In the genomic region with DNA sequence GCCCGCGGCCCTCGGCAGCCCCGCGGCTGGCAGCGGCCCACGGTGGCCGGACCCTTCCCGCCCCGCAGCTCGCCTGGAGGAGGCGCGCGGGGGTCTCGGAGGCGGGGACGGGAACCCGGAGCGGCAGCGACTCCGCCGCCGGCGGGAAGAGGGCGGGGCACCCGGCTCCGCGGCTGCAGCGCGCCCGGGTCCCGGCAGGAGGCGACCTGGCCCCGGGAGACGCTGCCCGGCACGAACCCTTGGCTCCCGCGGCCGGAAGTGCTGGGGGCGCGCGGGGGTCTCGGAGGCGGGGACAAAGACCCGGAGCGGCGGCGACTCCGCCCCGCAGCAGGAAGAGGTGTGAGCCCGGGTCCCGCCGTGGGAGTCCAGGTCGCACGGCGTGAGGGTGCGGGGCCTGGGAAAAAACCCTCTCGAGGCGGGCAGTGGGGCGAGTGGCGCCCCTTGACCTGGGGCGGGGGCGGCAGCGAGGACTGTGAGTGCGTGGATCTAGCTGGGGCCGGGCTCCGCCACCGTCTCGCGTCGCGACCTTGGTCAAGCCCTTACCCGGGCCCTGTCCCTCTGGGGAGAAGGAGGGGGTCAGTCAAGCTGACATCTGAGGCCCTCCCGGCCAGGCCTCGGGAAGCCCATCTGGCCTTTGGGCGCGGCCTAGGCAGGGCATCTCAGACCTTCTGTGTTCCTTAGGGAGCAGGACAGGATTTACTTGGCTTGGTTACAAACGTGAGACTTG, we compare ENCODE assay signal across 1 cellular context.
A peak's percentile ranks its signal among the peaks of the same experiment; 100 is the strongest.
TF ChIP-seq lines count a peak whose summit lies in the region.

A gene (minus strand): TSS at position 151 of the 727 bp plus-strand sequence. CDS start 230 bp downstream, outside the sequence.

TF ChIP-seq in HepG2, 621 proteins besides CTCF, POLR2A, EP300 and RAD21 (continued from another document and continues in another):
- TF ChIP-seq, protein P1, sequence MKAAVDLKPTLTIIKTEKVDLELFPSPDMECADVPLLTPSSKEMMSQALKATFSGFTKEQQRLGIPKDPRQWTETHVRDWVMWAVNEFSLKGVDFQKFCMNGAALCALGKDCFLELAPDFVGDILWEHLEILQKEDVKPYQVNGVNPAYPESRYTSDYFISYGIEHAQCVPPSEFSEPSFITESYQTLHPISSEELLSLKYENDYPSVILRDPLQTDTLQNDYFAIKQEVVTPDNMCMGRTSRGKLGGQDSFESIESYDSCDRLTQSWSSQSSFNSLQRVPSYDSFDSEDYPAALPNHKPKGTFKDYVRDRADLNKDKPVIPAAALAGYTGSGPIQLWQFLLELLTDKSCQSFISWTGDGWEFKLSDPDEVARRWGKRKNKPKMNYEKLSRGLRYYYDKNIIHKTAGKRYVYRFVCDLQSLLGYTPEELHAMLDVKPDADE (CRISPR knock-in tag; IDR thresholded peaks at IDR 0.05) = no peak
- TF ChIP-seq SOX6 (IDR thresholded peaks at IDR 0.05) = no peak
- TF ChIP-seq SOX6 (CRISPR knock-in tag; IDR thresholded peaks at IDR 0.05) = peak; percentile 49; the same call in 1 of the 2 replicates
- TF ChIP-seq, protein P2, sequence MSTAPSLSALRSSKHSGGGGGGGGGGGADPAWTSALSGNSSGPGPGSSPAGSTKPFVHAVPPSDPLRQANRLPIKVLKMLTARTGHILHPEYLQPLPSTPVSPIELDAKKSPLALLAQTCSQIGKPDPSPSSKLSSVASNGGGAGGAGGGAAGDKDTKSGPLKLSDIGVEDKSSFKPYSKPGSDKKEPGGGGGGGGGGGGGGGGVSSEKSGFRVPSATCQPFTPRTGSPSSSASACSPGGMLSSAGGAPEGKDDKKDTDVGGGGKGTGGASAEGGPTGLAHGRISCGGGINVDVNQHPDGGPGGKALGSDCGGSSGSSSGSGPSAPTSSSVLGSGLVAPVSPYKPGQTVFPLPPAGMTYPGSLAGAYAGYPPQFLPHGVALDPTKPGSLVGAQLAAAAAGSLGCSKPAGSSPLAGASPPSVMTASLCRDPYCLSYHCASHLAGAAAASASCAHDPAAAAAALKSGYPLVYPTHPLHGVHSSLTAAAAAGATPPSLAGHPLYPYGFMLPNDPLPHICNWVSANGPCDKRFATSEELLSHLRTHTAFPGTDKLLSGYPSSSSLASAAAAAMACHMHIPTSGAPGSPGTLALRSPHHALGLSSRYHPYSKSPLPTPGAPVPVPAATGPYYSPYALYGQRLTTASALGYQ (CRISPR knock-in tag; IDR thresholded peaks at IDR 0.05) = peak; percentile 54; the same call in 1 of the 2 replicates
- no peak for TF ChIP-seq SRSF4 (IDR thresholded peaks at IDR 0.05; ENCODE audit: low read depth, low read length, poor library complexity, severe bottlenecking)
- peak; percentile 69 for TF ChIP-seq NR2C2 (CRISPR knock-in tag; IDR thresholded peaks at IDR 0.05; ENCODE audit: borderline replicate concordance)
- TF ChIP-seq TARDBP (CRISPR knock-in tag; IDR thresholded peaks at IDR 0.05) = peak; percentile 53; the same call in 1 of the 2 replicates
- TF ChIP-seq, protein P3, sequence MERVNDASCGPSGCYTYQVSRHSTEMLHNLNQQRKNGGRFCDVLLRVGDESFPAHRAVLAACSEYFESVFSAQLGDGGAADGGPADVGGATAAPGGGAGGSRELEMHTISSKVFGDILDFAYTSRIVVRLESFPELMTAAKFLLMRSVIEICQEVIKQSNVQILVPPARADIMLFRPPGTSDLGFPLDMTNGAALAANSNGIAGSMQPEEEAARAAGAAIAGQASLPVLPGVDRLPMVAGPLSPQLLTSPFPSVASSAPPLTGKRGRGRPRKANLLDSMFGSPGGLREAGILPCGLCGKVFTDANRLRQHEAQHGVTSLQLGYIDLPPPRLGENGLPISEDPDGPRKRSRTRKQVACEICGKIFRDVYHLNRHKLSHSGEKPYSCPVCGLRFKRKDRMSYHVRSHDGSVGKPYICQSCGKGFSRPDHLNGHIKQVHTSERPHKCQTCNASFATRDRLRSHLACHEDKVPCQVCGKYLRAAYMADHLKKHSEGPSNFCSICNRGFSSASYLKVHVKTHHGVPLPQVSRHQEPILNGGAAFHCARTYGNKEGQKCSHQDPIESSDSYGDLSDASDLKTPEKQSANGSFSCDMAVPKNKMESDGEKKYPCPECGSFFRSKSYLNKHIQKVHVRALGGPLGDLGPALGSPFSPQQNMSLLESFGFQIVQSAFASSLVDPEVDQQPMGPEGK (CRISPR knock-in tag; IDR thresholded peaks at IDR 0.05) = peak; percentile 90
- no peak for TF ChIP-seq FOXK2 (IDR thresholded peaks at IDR 0.05)
- TF ChIP-seq, protein P4, sequence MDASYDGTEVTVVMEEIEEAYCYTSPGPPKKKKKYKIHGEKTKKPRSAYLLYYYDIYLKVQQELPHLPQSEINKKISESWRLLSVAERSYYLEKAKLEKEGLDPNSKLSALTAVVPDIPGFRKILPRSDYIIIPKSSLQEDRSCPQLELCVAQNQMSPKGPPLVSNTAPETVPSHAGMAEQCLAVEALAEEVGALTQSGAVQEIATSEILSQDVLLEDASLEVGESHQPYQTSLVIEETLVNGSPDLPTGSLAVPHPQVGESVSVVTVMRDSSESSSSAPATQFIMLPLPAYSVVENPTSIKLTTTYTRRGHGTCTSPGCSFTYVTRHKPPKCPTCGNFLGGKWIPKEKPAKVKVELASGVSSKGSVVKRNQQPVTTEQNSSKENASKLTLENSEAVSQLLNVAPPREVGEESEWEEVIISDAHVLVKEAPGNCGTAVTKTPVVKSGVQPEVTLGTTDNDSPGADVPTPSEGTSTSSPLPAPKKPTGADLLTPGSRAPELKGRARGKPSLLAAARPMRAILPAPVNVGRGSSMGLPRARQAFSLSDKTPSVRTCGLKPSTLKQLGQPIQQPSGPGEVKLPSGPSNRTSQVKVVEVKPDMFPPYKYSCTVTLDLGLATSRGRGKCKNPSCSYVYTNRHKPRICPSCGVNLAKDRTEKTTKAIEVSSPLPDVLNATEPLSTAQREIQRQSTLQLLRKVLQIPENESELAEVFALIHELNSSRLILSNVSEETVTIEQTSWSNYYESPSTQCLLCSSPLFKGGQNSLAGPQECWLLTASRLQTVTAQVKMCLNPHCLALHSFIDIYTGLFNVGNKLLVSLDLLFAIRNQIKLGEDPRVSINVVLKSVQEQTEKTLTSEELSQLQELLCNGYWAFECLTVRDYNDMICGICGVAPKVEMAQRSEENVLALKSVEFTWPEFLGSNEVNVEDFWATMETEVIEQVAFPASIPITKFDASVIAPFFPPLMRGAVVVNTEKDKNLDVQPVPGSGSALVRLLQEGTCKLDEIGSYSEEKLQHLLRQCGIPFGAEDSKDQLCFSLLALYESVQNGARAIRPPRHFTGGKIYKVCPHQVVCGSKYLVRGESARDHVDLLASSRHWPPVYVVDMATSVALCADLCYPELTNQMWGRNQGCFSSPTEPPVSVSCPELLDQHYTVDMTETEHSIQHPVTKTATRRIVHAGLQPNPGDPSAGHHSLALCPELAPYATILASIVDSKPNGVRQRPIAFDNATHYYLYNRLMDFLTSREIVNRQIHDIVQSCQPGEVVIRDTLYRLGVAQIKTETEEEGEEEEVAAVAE (CRISPR knock-in tag; IDR thresholded peaks at IDR 0.05; ENCODE audit: borderline replicate concordance) = no peak
- no peak for TF ChIP-seq CHD4 (IDR thresholded peaks at IDR 0.05; ENCODE audit: borderline replicate concordance, low read length)
- TF ChIP-seq SNAPC2 (CRISPR knock-in tag; IDR thresholded peaks at IDR 0.05) = peak; percentile 20; the same call in 1 of the 2 replicates
- peak; percentile 73; the same call in 1 of the 2 replicates for TF ChIP-seq CCDC6 (CRISPR knock-in tag; IDR thresholded peaks at IDR 0.05)
- TF ChIP-seq, protein P5, sequence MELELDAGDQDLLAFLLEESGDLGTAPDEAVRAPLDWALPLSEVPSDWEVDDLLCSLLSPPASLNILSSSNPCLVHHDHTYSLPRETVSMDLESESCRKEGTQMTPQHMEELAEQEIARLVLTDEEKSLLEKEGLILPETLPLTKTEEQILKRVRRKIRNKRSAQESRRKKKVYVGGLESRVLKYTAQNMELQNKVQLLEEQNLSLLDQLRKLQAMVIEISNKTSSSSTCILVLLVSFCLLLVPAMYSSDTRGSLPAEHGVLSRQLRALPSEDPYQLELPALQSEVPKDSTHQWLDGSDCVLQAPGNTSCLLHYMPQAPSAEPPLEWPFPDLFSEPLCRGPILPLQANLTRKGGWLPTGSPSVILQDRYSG (CRISPR knock-in tag; IDR thresholded peaks at IDR 0.05) = peak; percentile 57; the same call in 1 of the 2 replicates
- no peak for TF ChIP-seq ZZZ3 (CRISPR knock-in tag; IDR thresholded peaks at IDR 0.05; ENCODE audit: borderline replicate concordance)
- no peak for TF ChIP-seq ZSCAN31 (CRISPR knock-in tag; IDR thresholded peaks at IDR 0.05; ENCODE audit: low read depth)
- no peak for TF ChIP-seq KLF9 (CRISPR knock-in tag; IDR thresholded peaks at IDR 0.05; ENCODE audit: low read depth)
- TF ChIP-seq RFXAP (CRISPR knock-in tag; IDR thresholded peaks at IDR 0.05; ENCODE audit: borderline replicate concordance) = peak; percentile 75
- TF ChIP-seq FOXC1 (CRISPR knock-in tag; IDR thresholded peaks at IDR 0.05; ENCODE audit: borderline replicate concordance) = no peak
- TF ChIP-seq, protein P6, sequence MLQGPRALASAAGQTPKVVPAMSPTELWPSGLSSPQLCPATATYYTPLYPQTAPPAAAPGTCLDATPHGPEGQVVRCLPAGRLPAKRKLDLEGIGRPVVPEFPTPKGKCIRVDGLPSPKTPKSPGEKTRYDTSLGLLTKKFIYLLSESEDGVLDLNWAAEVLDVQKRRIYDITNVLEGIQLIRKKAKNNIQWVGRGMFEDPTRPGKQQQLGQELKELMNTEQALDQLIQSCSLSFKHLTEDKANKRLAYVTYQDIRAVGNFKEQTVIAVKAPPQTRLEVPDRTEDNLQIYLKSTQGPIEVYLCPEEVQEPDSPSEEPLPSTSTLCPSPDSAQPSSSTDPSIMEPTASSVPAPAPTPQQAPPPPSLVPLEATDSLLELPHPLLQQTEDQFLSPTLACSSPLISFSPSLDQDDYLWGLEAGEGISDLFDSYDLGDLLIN (CRISPR knock-in tag; IDR thresholded peaks at IDR 0.05; ENCODE audit: borderline replicate concordance) = 0 out of 2 replicates have a peak, but pooled peaks have one; percentile 55
- TF ChIP-seq ZNF230 (CRISPR knock-in tag; IDR thresholded peaks at IDR 0.05) = no peak
- 0 out of 2 replicates have a peak, but pooled peaks have one; percentile 28 for TF ChIP-seq PPARG (CRISPR knock-in tag; conservative IDR thresholded peaks at IDR 0.05)
- TF ChIP-seq ZNF367 (CRISPR knock-in tag; IDR thresholded peaks at IDR 0.05; ENCODE audit: borderline replicate concordance) = no peak
- no peak for TF ChIP-seq HMG20B (CRISPR knock-in tag; conservative IDR thresholded peaks at IDR 0.05)
- TF ChIP-seq ERF (CRISPR knock-in tag; IDR thresholded peaks at IDR 0.05) = peak; percentile 41; the same call in 1 of the 2 replicates
- TF ChIP-seq, protein P7, sequence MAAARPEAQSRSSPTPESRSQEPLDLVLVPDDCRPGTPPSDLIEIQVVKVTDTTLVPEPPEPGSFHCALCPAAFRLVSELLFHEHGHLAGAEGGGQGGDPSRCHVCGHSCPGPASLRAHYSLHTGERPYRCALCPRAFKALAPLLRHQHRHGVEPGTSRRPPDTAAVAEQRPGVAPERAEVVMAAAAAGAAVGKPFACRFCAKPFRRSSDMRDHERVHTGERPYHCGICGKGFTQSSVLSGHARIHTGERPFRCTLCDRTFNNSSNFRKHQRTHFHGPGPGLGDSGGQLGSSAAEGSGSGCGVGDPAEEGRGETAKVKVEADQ (CRISPR knock-in tag; IDR thresholded peaks at IDR 0.05; ENCODE audit: borderline replicate concordance) = no peak
- no peak for TF ChIP-seq HES4 (CRISPR knock-in tag; IDR thresholded peaks at IDR 0.05; ENCODE audit: borderline replicate concordance)
- TF ChIP-seq, protein P8, sequence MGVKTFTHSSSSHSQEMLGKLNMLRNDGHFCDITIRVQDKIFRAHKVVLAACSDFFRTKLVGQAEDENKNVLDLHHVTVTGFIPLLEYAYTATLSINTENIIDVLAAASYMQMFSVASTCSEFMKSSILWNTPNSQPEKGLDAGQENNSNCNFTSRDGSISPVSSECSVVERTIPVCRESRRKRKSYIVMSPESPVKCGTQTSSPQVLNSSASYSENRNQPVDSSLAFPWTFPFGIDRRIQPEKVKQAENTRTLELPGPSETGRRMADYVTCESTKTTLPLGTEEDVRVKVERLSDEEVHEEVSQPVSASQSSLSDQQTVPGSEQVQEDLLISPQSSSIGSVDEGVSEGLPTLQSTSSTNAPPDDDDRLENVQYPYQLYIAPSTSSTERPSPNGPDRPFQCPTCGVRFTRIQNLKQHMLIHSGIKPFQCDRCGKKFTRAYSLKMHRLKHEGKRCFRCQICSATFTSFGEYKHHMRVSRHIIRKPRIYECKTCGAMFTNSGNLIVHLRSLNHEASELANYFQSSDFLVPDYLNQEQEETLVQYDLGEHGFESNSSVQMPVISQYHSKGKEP (CRISPR knock-in tag; IDR thresholded peaks at IDR 0.05) = no peak
- TF ChIP-seq ZNF598 (CRISPR knock-in tag; IDR thresholded peaks at IDR 0.05; ENCODE audit: borderline replicate concordance) = no peak
- TF ChIP-seq SP5 (CRISPR knock-in tag; IDR thresholded peaks at IDR 0.05; ENCODE audit: borderline replicate concordance, low read depth) = peak; percentile 59
- no peak for TF ChIP-seq MZF1 (CRISPR knock-in tag; IDR thresholded peaks at IDR 0.05; ENCODE audit: borderline replicate concordance)
- peak; percentile 39 for TF ChIP-seq SRSF1 (optimal IDR thresholded peaks at IDR 0.05; ENCODE audit: low read depth, low read length)
- no peak for TF ChIP-seq TBX3 (IDR thresholded peaks at IDR 0.05; ENCODE audit: borderline replicate concordance)
- TF ChIP-seq MTF1 (CRISPR knock-in tag; IDR thresholded peaks at IDR 0.05) = no peak
- TF ChIP-seq FOXO1 (CRISPR knock-in tag; IDR thresholded peaks at IDR 0.05) = no peak
- TF ChIP-seq RARG (CRISPR knock-in tag; IDR thresholded peaks at IDR 0.05; ENCODE audit: low read depth) = no peak
- TF ChIP-seq KDM3A (CRISPR knock-in tag; IDR thresholded peaks at IDR 0.05; ENCODE audit: low read depth) = peak; percentile 75; the same call in 1 of the 2 replicates
- no peak for TF ChIP-seq ZNF780A (CRISPR knock-in tag; IDR thresholded peaks at IDR 0.05)
- TF ChIP-seq, protein P9, sequence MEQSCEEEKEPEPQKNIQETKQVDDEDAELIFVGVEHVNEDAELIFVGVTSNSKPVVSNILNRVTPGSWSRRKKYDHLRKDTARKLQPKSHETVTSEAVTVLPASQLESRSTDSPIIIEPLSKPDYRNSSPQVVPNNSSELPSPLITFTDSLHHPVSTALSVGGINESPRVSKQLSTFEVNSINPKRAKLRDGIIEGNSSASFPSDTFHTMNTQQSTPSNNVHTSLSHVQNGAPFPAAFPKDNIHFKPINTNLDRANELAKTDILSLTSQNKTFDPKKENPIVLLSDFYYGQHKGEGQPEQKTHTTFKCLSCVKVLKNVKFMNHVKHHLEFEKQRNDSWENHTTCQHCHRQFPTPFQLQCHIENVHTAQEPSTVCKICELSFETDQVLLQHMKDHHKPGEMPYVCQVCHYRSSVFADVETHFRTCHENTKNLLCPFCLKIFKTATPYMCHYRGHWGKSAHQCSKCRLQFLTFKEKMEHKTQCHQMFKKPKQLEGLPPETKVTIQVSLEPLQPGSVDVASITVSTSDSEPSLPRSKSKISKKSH (CRISPR knock-in tag; IDR thresholded peaks at IDR 0.05; ENCODE audit: borderline replicate concordance) = 0 out of 2 replicates have a peak, but pooled peaks have one; percentile 13
- TF ChIP-seq ZNF839 (CRISPR knock-in tag; IDR thresholded peaks at IDR 0.05; ENCODE audit: borderline replicate concordance) = no peak
